In genomic region chr6:72739368-72739779, GRCh38 we compare ENCODE assay signal across 9 cellular contexts.
DNase-seq lines count a peak whose midpoint lies in the region; ATAC-seq and TF ChIP-seq lines count a peak whose summit lies in the region.
"Had no signal": no experiment of that assay in that cellular context is flagged by ENCODE, and none has a peak within 500 bp of the region (broad histone marks: within the 10 kb centered on the region; RNA-seq: fewer than 3 reads in every experiment).

No MANE protein-coding gene starts in this region.

- H3K27ac Mint-ChIP-seq in mesothelial cell of epicardium = peak overlapping the region; percentile 26
- no peak overlapping the region for H3K27ac Mint-ChIP-seq in activated naive CD4-positive, alpha-beta T cell treated with anti-CD3 and anti-CD28 coated beads for 36 hours

- TF ChIP-seq CTCF in mesothelial cell of epicardium (IDR thresholded peaks at IDR 0.05; ENCODE audit: unreplicated experiment) = no peak

- in situ Hi-C loops in ACHN (cut with HindIII; ENCODE audit: low pct_ligation_motif_present, low pct_unique_long_range_greater_than_20kb, low sequenced_read_pairs) = no loop called here

- H3K36me3 Mint-ChIP-seq in mesothelial cell of epicardium = no peaks in the 10 kb centered on the region
- peaks cover 3% of the 10 kb centered on the region for H3K36me3 Mint-ChIP-seq in activated naive CD4-positive, alpha-beta T cell treated with anti-CD3 and anti-CD28 coated beads for 36 hours (ENCODE audit: low read depth)

- intact Hi-C loops in activated naive CD4-positive, alpha-beta T cell treated with anti-CD3 and anti-CD28 coated beads for 36 hours (cut with micrococcal nuclease) = loop anchor here (1.0 kb wide), 2 partner anchors 87 to 119 kb away; no protein-coding TSS in a partner anchor

- H3K9me3 Mint-ChIP-seq in mesothelial cell of epicardium = no peaks in the 10 kb centered on the region
- peaks cover 2% of the 10 kb centered on the region for H3K9me3 Mint-ChIP-seq in activated naive CD4-positive, alpha-beta T cell treated with anti-CD3 and anti-CD28 coated beads for 36 hours

- H3K4me3 Mint-ChIP-seq in mesothelial cell of epicardium = no peak overlapping the region
- H3K4me3 Mint-ChIP-seq in activated naive CD4-positive, alpha-beta T cell treated with anti-CD3 and anti-CD28 coated beads for 36 hours = no peak overlapping the region

- DNase-seq in mesothelial cell of epicardium (ENCODE audit: low spot score in 2 of 2, unreplicated experiment in 2 of 2) = no peak
- no peak for DNase-seq in stimulated activated CD4-positive, alpha-beta T cell treated with anti-CD3 and anti-CD28 coated beads, Interleukin-4, amount 100 ng/mL, for 4 hours
- DNase-seq in stimulated activated CD4-positive, alpha-beta T cell treated with anti-CD3 and anti-CD28 coated beads, Interleukin-1b, Interleukin-23, amount 100 ng/mL, for 48 hours = no peak
- no peak for DNase-seq in ACHN
- DNase-seq in activated naive CD4-positive, alpha-beta T cell treated with anti-CD3 and anti-CD28 coated beads for 36 hours = no peak

- CTCF ChIA-PET in activated naive CD4-positive, alpha-beta T cell treated with anti-CD3 and anti-CD28 coated beads for 36 hours (lab: Charles Lee) = no interaction called here

- H3K4me1 Mint-ChIP-seq in mesothelial cell of epicardium = no peaks in the 10 kb centered on the region
- peaks cover 30% of the 10 kb centered on the region for H3K4me1 Mint-ChIP-seq in activated naive CD4-positive, alpha-beta T cell treated with anti-CD3 and anti-CD28 coated beads for 36 hours (ENCODE audit: low read depth)

- peak; percentile 54 for ATAC-seq in GM18861 (IDR thresholded peaks at IDR 0.05; ENCODE audit: unreplicated experiment)
- ATAC-seq in GM21717 (IDR thresholded peaks at IDR 0.05; ENCODE audit: unreplicated experiment) = peak; percentile 56
- ATAC-seq in HG03442 (IDR thresholded peaks at IDR 0.05; ENCODE audit: unreplicated experiment) = peak; percentile 62
- ATAC-seq: sciatic nerve had no signal

- no peaks in the 10 kb centered on the region for H3K27me3 Mint-ChIP-seq in mesothelial cell of epicardium (ENCODE audit: low read depth)
- H3K27me3 Mint-ChIP-seq in activated naive CD4-positive, alpha-beta T cell treated with anti-CD3 and anti-CD28 coated beads for 36 hours (ENCODE audit: low read depth) = no peaks in the 10 kb centered on the region
